11 cellular contexts compared by ENCODE assay signal in the genomic region with DNA sequence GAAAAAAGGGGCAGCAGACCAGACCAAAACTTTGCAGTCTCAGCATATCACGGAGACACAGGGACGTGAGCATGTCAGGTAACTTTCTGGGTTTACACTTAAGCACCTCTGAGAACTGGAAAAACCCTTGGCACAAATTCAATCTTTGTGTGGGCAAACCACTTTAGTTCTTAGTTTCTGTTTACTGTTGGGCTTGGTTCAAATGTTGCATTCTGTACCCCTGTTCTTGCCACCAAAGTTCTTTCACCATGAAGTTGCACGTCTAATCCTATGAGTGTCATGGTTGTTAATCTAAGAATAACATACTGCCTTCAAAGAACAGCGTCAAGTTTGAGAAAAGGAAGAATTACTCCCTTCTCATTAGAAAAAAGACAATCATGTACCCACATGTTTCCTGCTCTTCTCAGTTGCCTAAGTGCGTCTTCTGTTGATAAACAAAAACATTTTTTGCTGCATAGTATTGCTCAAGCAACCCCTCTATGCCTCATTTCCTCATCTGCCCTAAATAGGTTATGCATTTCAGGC. TPM values are rescaled to one million over a fixed set of nuclear protein-coding genes. Genes with fewer than 3 reads are reported as not detected.
A peak's percentile ranks its signal among the peaks of the same experiment; 100 is the strongest.
DNase-seq lines count a peak whose midpoint lies in the region; ATAC-seq and FAIRE-seq lines count a peak whose summit lies in the region.
"Had no signal": no experiment of that assay in that cellular context is flagged by ENCODE, and none has a peak within 500 bp of the region (broad histone marks: within the 10 kb centered on the region; RNA-seq: fewer than 3 reads in every experiment).

No MANE protein-coding gene starts in this region.

- H2AK5ac ChIP-seq in mesenchymal stem cell (ENCODE audit: low read length, severe bottlenecking) = no peak overlapping the region

- no peak for FAIRE-seq in small intestine (lab: Jason Lieb, UNC)

- H3K9me2 ChIP-seq in Karpas-422 (replicated peaks; ENCODE audit: insufficient read depth, low read length) = no peaks in the 10 kb centered on the region

- no peaks in the 10 kb centered on the region for H3K79me1 ChIP-seq in mesenchymal stem cell (replicated peaks; ENCODE audit: low read length, poor library complexity, severe bottlenecking)

- no peak overlapping the region for H3K4me3 ChIP-seq in mesenchymal stem cell (ENCODE audit: insufficient read depth in 1 of 2, low read depth in 1 of 2, low read length in 2 of 2)
- H3K4me3 ChIP-seq in Karpas-422 (ENCODE audit: low read length) = no peak overlapping the region
- H3K4me3 ChIP-seq in small intestine (ENCODE audit: low read depth in 1 of 2, low read length in 2 of 2) = no peak overlapping the region

- H3K9ac ChIP-seq in mesenchymal stem cell (ENCODE audit: low read length) (no peak overlapping the region), Karpas-422 (ENCODE audit: low read length) (no peak overlapping the region)

- no peak overlapping the region for H3K27ac ChIP-seq in mesenchymal stem cell (ENCODE audit: low read length, poor library complexity, severe bottlenecking)
- no peak overlapping the region for H3K27ac ChIP-seq in Karpas-422 (ENCODE audit: low read length)
- H3K27ac ChIP-seq in small intestine (ENCODE audit: low read depth in 1 of 2, low read length in 1 of 2) = no peak overlapping the region
- H3K27ac ChIP-seq: VCaP had no signal

- H3K27me3 ChIP-seq in mesenchymal stem cell (ENCODE audit: control insufficient read depth in 1 of 2, insufficient read depth in 1 of 2, low read length in 2 of 2) = peaks cover 0 to 35% of the 10 kb centered on the region in 2 experiments
- H3K27me3 ChIP-seq in Karpas-422 (ENCODE audit: low read length) = no peaks in the 10 kb centered on the region
- no peaks in the 10 kb centered on the region for H3K27me3 ChIP-seq in small intestine (ENCODE audit: control insufficient read depth in 2 of 2, insufficient read depth in 2 of 2, low read length in 2 of 2)

- H3K36me3 Mint-ChIP-seq in activated naive CD8-positive, alpha-beta T cell treated with anti-CD3 and anti-CD28 coated beads, Interleukin-2, amount 10 ng/mL, durations not matched to agents 7 days and 5 days = peaks cover 13% of the 10 kb centered on the region

- peak; percentile 41 for ATAC-seq in HG03354 (IDR thresholded peaks at IDR 0.05; ENCODE audit: poor library complexity, severe bottlenecking, unreplicated experiment)
- peak; percentile 24 for ATAC-seq in activated naive CD8-positive, alpha-beta T cell treated with anti-CD3 and anti-CD28 coated beads, Interleukin-2, amount 10 ng/mL, durations not matched to agents 7 days and 5 days (ENCODE audit: low read depth)
- ATAC-seq in HG02938 (IDR thresholded peaks at IDR 0.05; ENCODE audit: unreplicated experiment) = no peak

- no peaks in the 10 kb centered on the region for H3K36me3 ChIP-seq in mesenchymal stem cell (ENCODE audit: control insufficient read depth in 1 of 2, insufficient read depth in 2 of 2, low read depth in 1 of 2, low read length in 2 of 2)
- H3K36me3 ChIP-seq in Karpas-422 (ENCODE audit: insufficient read depth, low read length) = no peaks in the 10 kb centered on the region
- no peaks in the 10 kb centered on the region for H3K36me3 ChIP-seq in small intestine (ENCODE audit: control insufficient read depth in 2 of 2, insufficient read depth in 2 of 2, low read length in 2 of 2)

- H3K9me3 ChIP-seq in mesenchymal stem cell (ENCODE audit: control insufficient read depth, low read length) (peaks cover 28% of the 10 kb centered on the region), Karpas-422 (ENCODE audit: low read length) (peaks cover 4% of the 10 kb centered on the region; the same call in 1 of the 2 replicates), small intestine (ENCODE audit: control insufficient read depth, low read depth) (no peaks in the 10 kb centered on the region)

- H4K8ac ChIP-seq in mesenchymal stem cell (ENCODE audit: low read length) = no peak overlapping the region

- POLR2A ChIA-PET in activated naive CD8-positive, alpha-beta T cell treated with anti-CD3 and anti-CD28 coated beads, Interleukin-2, amount 10 ng/mL, durations not matched to agents 7 days and 5 days (lab: Charles Lee) = no interaction called here

- no peak overlapping the region for H4K91ac ChIP-seq in mesenchymal stem cell (ENCODE audit: low read length)

- peaks cover 3% of the 10 kb centered on the region for H3K27me3 Mint-ChIP-seq in activated naive CD8-positive, alpha-beta T cell treated with anti-CD3 and anti-CD28 coated beads, Interleukin-2, amount 10 ng/mL, durations not matched to agents 7 days and 5 days

- H4K20me1 ChIP-seq in Karpas-422 (ENCODE audit: insufficient read depth, low read depth, low read length) = no peaks in the 10 kb centered on the region

- peaks cover 13% of the 10 kb centered on the region for H3K4me1 ChIP-seq in mesenchymal stem cell (ENCODE audit: control insufficient read depth, insufficient read depth, low read depth, low read length)
- peaks cover 7% of the 10 kb centered on the region for H3K4me1 ChIP-seq in Karpas-422 (ENCODE audit: low read length)
- H3K4me1 ChIP-seq in small intestine (ENCODE audit: control insufficient read depth in 2 of 2, insufficient read depth in 1 of 2, low read depth in 1 of 2, low read length in 1 of 2) = no peaks in the 10 kb centered on the region

- no peak overlapping the region for H3K14ac ChIP-seq in mesenchymal stem cell (ENCODE audit: low read length in 2 of 2)

- H3K4me3 Mint-ChIP-seq in activated naive CD8-positive, alpha-beta T cell treated with anti-CD3 and anti-CD28 coated beads, Interleukin-2, amount 10 ng/mL, durations not matched to agents 7 days and 5 days = peak overlapping the region; percentile 16

- peak; percentile 48 for DNase-seq in GM04503 (ENCODE audit: low read depth)
- DNase-seq in activated naive CD8-positive, alpha-beta T cell treated with anti-CD3 and anti-CD28 coated beads, Interleukin-2, amount 10 ng/mL, durations not matched to agents 7 days and 5 days = no peak
- peak; percentile 69 for DNase-seq in mesenchymal stem cell
- no peak for DNase-seq in Karpas-422
- no peak for DNase-seq in small intestine
- DNase-seq in OCI-M1 (lab: John Stamatoyannopoulos, UW) = no peak

- peaks cover 12% of the 10 kb centered on the region for H3K9me3 Mint-ChIP-seq in activated naive CD8-positive, alpha-beta T cell treated with anti-CD3 and anti-CD28 coated beads, Interleukin-2, amount 10 ng/mL, durations not matched to agents 7 days and 5 days

- H3K4ac ChIP-seq in mesenchymal stem cell (ENCODE audit: low read depth in 1 of 2, low read length in 2 of 2) = no peak overlapping the region

- no peak overlapping the region for H3K27ac Mint-ChIP-seq in activated naive CD8-positive, alpha-beta T cell treated with anti-CD3 and anti-CD28 coated beads, Interleukin-2, amount 10 ng/mL, durations not matched to agents 7 days and 5 days

- H2BK12ac ChIP-seq in mesenchymal stem cell (ENCODE audit: low read length in 2 of 2) = no peak overlapping the region

- no peak overlapping the region for H3K4me2 ChIP-seq in mesenchymal stem cell (ENCODE audit: low read length, poor library complexity, severe bottlenecking)
- H3K4me2 ChIP-seq in Karpas-422 (ENCODE audit: low read depth, low read length, poor library complexity, severe bottlenecking) = no peak overlapping the region

- no peak overlapping the region for H3K23ac ChIP-seq in mesenchymal stem cell (ENCODE audit: low read length in 2 of 2)

- no peak overlapping the region for H2AFZ ChIP-seq in mesenchymal stem cell (ENCODE audit: low read depth, low read length)
- H2AFZ ChIP-seq in Karpas-422 (ENCODE audit: low read length) = no peak overlapping the region

- no peak overlapping the region for H2BK15ac ChIP-seq in mesenchymal stem cell (ENCODE audit: low read depth, poor library complexity, severe bottlenecking)

- H2BK120ac ChIP-seq in mesenchymal stem cell (ENCODE audit: low read depth, low read length) = no peak overlapping the region

- no peak overlapping the region for H3K18ac ChIP-seq in mesenchymal stem cell (ENCODE audit: low read depth in 1 of 2, low read length in 2 of 2)

- no peak overlapping the region for H2BK5ac ChIP-seq in mesenchymal stem cell (ENCODE audit: low read depth, low read length, poor library complexity, severe bottlenecking)

- WGBS in mesenchymal stem cell = 62% methylated on average over 4 of the region's 5 CpGs
- WGBS in small intestine, 3 donors = 45 to 57% (median 45%) methylated on average over 5 of the region's 5 CpGs

- H3K4me1 Mint-ChIP-seq in activated naive CD8-positive, alpha-beta T cell treated with anti-CD3 and anti-CD28 coated beads, Interleukin-2, amount 10 ng/mL, durations not matched to agents 7 days and 5 days = peaks cover 33% of the 10 kb centered on the region

- H3K79me2 ChIP-seq in Karpas-422 (ENCODE audit: low read length) = no peaks in the 10 kb centered on the region

RNA-seq across cellular contexts. Expression of a gene that starts 11.6 kb away (rescaled TPM):
- not detected for total RNA-seq in activated naive CD8-positive, alpha-beta T cell treated with anti-CD3 and anti-CD28 coated beads, Interleukin-2, amount 10 ng/mL, durations not matched to agents 7 days and 5 days
- not detected for polyA plus RNA-seq in mesenchymal stem cell (2013, experiment 1 of 2)
- not detected for polyA plus RNA-seq in mesenchymal stem cell (2013, experiment 2 of 2)
- not detected in 2 replicates for total RNA-seq in Karpas-422 (2014; rRNA removed; shearing (Covaris generic); ENCODE audit: low replicate concordance)
- polyA plus RNA-seq in small intestine = not detected
- total RNA-seq: fibroblast of lung had no signal
- polyA plus RNA-seq: fibroblast of lung, neural cell had no signal

RNA-seq across cellular contexts. Expression of a gene that starts 23.5 kb away (rescaled TPM):
- not detected for total RNA-seq in activated naive CD8-positive, alpha-beta T cell treated with anti-CD3 and anti-CD28 coated beads, Interleukin-2, amount 10 ng/mL, durations not matched to agents 7 days and 5 days
- polyA plus RNA-seq in mesenchymal stem cell (2013, experiment 1 of 2) = not detected
- not detected for polyA plus RNA-seq in mesenchymal stem cell (2013, experiment 2 of 2)
- 1.6 TPM in 1 of 2 replicates, not detected in the other for total RNA-seq in Karpas-422 (2014; rRNA removed; shearing (Covaris generic); ENCODE audit: low replicate concordance)
- not detected for polyA plus RNA-seq in small intestine
- total RNA-seq: fibroblast of lung had no signal
- polyA plus RNA-seq: fibroblast of lung, neural cell had no signal

RNA-seq across cellular contexts. Expression of a gene that starts 29.9 kb away (rescaled TPM):
- not detected for total RNA-seq in activated naive CD8-positive, alpha-beta T cell treated with anti-CD3 and anti-CD28 coated beads, Interleukin-2, amount 10 ng/mL, durations not matched to agents 7 days and 5 days
- not detected for polyA plus RNA-seq in mesenchymal stem cell (2013, experiment 1 of 2)
- not detected for polyA plus RNA-seq in mesenchymal stem cell (2013, experiment 2 of 2)
- total RNA-seq in Karpas-422 (2014; rRNA removed; shearing (Covaris generic); ENCODE audit: low replicate concordance) = not detected in 2 replicates
- polyA plus RNA-seq in small intestine = not detected
- total RNA-seq: fibroblast of lung had no signal
- polyA plus RNA-seq: fibroblast of lung, neural cell had no signal

RNA-seq across cellular contexts. Expression of a gene that starts 30.6 kb away (rescaled TPM):
- total RNA-seq in activated naive CD8-positive, alpha-beta T cell treated with anti-CD3 and anti-CD28 coated beads, Interleukin-2, amount 10 ng/mL, durations not matched to agents 7 days and 5 days = not detected
- not detected for polyA plus RNA-seq in mesenchymal stem cell (2013, experiment 1 of 2)
- not detected for polyA plus RNA-seq in mesenchymal stem cell (2013, experiment 2 of 2)
- total RNA-seq in Karpas-422 (2014; rRNA removed; shearing (Covaris generic); ENCODE audit: low replicate concordance) = not detected in 2 replicates
- not detected for polyA plus RNA-seq in small intestine
- total RNA-seq: fibroblast of lung had no signal
- polyA plus RNA-seq: fibroblast of lung, neural cell had no signal

RNA-seq across cellular contexts. Expression of a gene that starts 36.4 kb away (rescaled TPM):
- total RNA-seq in activated naive CD8-positive, alpha-beta T cell treated with anti-CD3 and anti-CD28 coated beads, Interleukin-2, amount 10 ng/mL, durations not matched to agents 7 days and 5 days = not detected
- not detected for polyA plus RNA-seq in mesenchymal stem cell (2013, experiment 1 of 2)
- polyA plus RNA-seq in mesenchymal stem cell (2013, experiment 2 of 2) = not detected
- total RNA-seq in Karpas-422 (2014; rRNA removed; shearing (Covaris generic); ENCODE audit: low replicate concordance) = not detected in 2 replicates
- not detected for polyA plus RNA-seq in small intestine
- total RNA-seq: fibroblast of lung had no signal
- polyA plus RNA-seq: fibroblast of lung, neural cell had no signal

Comparison
In these comparisons a context has a peak if more than half of its experiments do, and no peak if none do; other contexts are left out.
1. DNase-seq: peak in GM04503 (single experiment) and mesenchymal stem cell (single experiment); none in activated naive CD8-positive, alpha-beta T cell treated with anti-CD3 and anti-CD28 coated beads, Interleukin-2, amount 10 ng/mL, durations not matched to agents 7 days and 5 days (single experiment), Karpas-422 (single experiment), small intestine (single experiment) and OCI-M1 (single experiment).